8 cellular contexts compared by ENCODE assay signal in the genomic region with DNA sequence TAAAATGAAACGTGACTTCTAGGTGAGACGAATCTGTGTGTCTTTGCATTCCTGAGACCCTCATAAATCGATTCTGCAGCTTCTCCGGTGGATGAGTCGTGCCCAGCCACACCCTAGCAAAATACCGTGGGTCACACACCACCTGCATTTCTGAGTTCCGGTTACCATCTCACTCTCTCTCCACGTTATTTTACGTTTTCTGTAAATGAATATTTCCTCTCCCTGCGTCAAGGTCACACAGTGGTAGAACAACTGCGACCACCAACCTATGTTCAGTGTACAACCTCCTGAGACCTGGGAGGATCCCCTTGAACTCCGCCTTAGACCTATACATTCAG. TPM values are rescaled to one million over a fixed set of nuclear protein-coding genes. Genes with fewer than 3 reads are reported as not detected.
A peak's percentile ranks its signal among the peaks of the same experiment; 100 is the strongest.
DNase-seq lines count a peak whose midpoint lies in the region; ATAC-seq, FAIRE-seq and TF ChIP-seq lines count a peak whose summit lies in the region.

No MANE protein-coding gene starts in this region.

- POLR2A ChIA-PET in PC-3 (lab: Charles Lee; ENCODE audit: unreplicated experiment): no interaction called here

- peak overlapping the region; percentile 100 for H3K4me3 ChIP-seq in PC-3 (ENCODE audit: low read length)
- H3K4me3 ChIP-seq in fibroblast of villous mesenchyme (ENCODE audit: low read depth, low read length): peak overlapping the region; percentile 83
- peak overlapping the region; percentile 88 to 93 (median 88) for H3K4me3 ChIP-seq in skeletal muscle tissue (ENCODE audit: low read length in 3 of 3)

- H3K4me2 ChIP-seq in PC-3 (ENCODE audit: low read length): peak overlapping the region; percentile 97

- no peak overlapping the region for H2AFZ ChIP-seq in PC-3 (ENCODE audit: low read length)

- H3K36me3 ChIP-seq in PC-3 (ENCODE audit: low read depth, low read length): peaks cover 14% of the 10 kb centered on the region
- peaks cover 0 to 8% (median 3%) of the 10 kb centered on the region in 3 donors for H3K36me3 ChIP-seq in skeletal muscle tissue (ENCODE audit: control insufficient read depth in 3 of 3, insufficient read depth in 3 of 3, low read length in 3 of 3)

- ATAC-seq in PC-3 (peak; percentile 18), GM21515 (IDR thresholded peaks at IDR 0.05; ENCODE audit: unreplicated experiment) (no peak), GM21381 (IDR thresholded peaks at IDR 0.05; ENCODE audit: unreplicated experiment) (no peak), HG03354 (IDR thresholded peaks at IDR 0.05; ENCODE audit: poor library complexity, severe bottlenecking, unreplicated experiment) (no peak)

- H3K27me3 ChIP-seq in PC-3 (ENCODE audit: low read length) (no peaks in the 10 kb centered on the region), skeletal muscle tissue (ENCODE audit: control insufficient read depth in 3 of 3, insufficient read depth in 3 of 3, low read length in 3 of 3) (no peaks in the 10 kb centered on the region)

- peaks cover 57% of the 10 kb centered on the region for H3K79me2 ChIP-seq in PC-3 (ENCODE audit: low read length)

- intact Hi-C loops in PC-3 (cut with micrococcal nuclease): loop anchor here (2.0 to 5.0 kb wide), 2 partner anchors 75 to 193 kb away; partner anchors contain the start of genes DEPDC5 and PRR14L

- H3K4me1 ChIP-seq in PC-3 (ENCODE audit: insufficient read depth, low read length) (peaks cover 25% of the 10 kb centered on the region), skeletal muscle tissue (ENCODE audit: control insufficient read depth in 3 of 3, insufficient read depth in 3 of 3, low read length in 3 of 3) (peaks cover 19 to 30% (median 26%) of the 10 kb centered on the region in 3 donors)

- H3F3A ChIP-seq in PC-3 (ENCODE audit: low read length, unreplicated experiment): no peaks in the 10 kb centered on the region

- H3K27ac ChIP-seq in PC-3 (ENCODE audit: low read length): peak overlapping the region; percentile 80
- peak overlapping the region; percentile 91 for H3K27ac ChIP-seq in skeletal muscle tissue (ENCODE audit: low read depth, low read length)

- no peaks in the 10 kb centered on the region for H3K9me2 ChIP-seq in PC-3 (replicated peaks; ENCODE audit: low read length)

- H3K9ac ChIP-seq in PC-3 (ENCODE audit: low read length): peak overlapping the region; percentile 96
- H3K9ac ChIP-seq in skeletal muscle tissue (ENCODE audit: low read depth in 1 of 3, low read length in 3 of 3): peak overlapping the region; percentile 85 to 97 (median 87)

- peaks cover 30% of the 10 kb centered on the region for H4K20me1 ChIP-seq in PC-3 (ENCODE audit: low read length)

- CTCF ChIA-PET in PC-3 (lab: Charles Lee): interaction anchor here (1.6 kb wide), 1 partner anchor 75 kb away, joined by 6 read pairs; no protein-coding TSS in a partner anchor

- FAIRE-seq in GM19239 (lab: Jason Lieb, UNC): peak; percentile 71

- BruUV-seq in PC-3 (replicated peaks; lab: Mats Ljungman, UMichigan): no TSS peak

- H3K9me3 ChIP-seq in PC-3 (ENCODE audit: low read length) (no peaks in the 10 kb centered on the region), skeletal muscle tissue (ENCODE audit: control insufficient read depth in 3 of 3, low read length in 3 of 3) (no peaks in the 10 kb centered on the region)

- TF ChIP-seq CTCF in PC-3 (conservative IDR thresholded peaks at IDR 0.05; ENCODE audit: low read depth, low read length): no peak
- no peak for TF ChIP-seq CTCF in fibroblast of villous mesenchyme (IDR thresholded peaks at IDR 0.05; ENCODE audit: insufficient read depth, low read depth, low read length)

- DNase-seq in GM19239 (ENCODE audit: insufficient read length, low spot score) (no peak), PC-3 (peak; percentile 20), fibroblast of villous mesenchyme (ENCODE audit: low read depth) (no peak), NCI-H2196 (lab: John Stamatoyannopoulos, UW; ENCODE audit: unreplicated experiment) (no peak)

RNA-seq across cellular contexts. Expression of gene YWHAH, which starts 1.1 kb away (rescaled TPM):
- total RNA-seq in PC-3 (2014; rRNA removed) (75.0 and 95.7 TPM in 2 replicates), fibroblast of villous mesenchyme (131 and 140 TPM in 2 replicates), skeletal muscle tissue (52.7 TPM)
